ENCODE assay signal across 8 cellular contexts in genomic region chr2:96306370-96306769, GRCh38. TPM values are rescaled to one million over a fixed set of nuclear protein-coding genes. Genes with fewer than 3 reads are reported as not detected.
A peak's percentile ranks its signal among the peaks of the same experiment; 100 is the strongest.
DNase-seq lines count a peak whose midpoint lies in the region; ATAC-seq lines count a peak whose summit lies in the region.

No MANE protein-coding gene starts in this region.

- H3K27me3 ChIP-seq in iPS-20b (ENCODE audit: insufficient read depth, low read length), result no peaks in the 10 kb centered on the region
- no peaks in the 10 kb centered on the region for H3K27me3 ChIP-seq in stomach smooth muscle (ENCODE audit: control insufficient read depth in 1 of 2, insufficient read depth in 2 of 2, low read length in 2 of 2)
- no peaks in the 10 kb centered on the region for H3K27me3 ChIP-seq in aorta (ENCODE audit: control insufficient read depth in 1 of 2, insufficient read depth in 2 of 2, low read length in 1 of 2)

- peak overlapping the region; percentile 98 for H3K27ac Mint-ChIP-seq in activated CD4-positive, alpha-beta T cell treated with anti-CD3 and anti-CD28 coated beads, Interleukin-2, amount 10 ng/mL, durations not matched to agents 7 days and 5 days

- intact Hi-C loops in aorta (cut with DNase I), result loop anchor here in 1 of 2 donors (5.0 to 10.0 kb wide), 2 partner anchors 46 to 198 kb away; partner anchors contain the start of gene NEURL3

- H3K9ac ChIP-seq in iPS-20b (ENCODE audit: low read depth, low read length) (peak overlapping the region; percentile 98), stomach smooth muscle (ENCODE audit: low read length in 2 of 2) (peak overlapping the region in 1 of 2 donors; percentile 78)

- H3K4me3 Mint-ChIP-seq in activated CD4-positive, alpha-beta T cell treated with anti-CD3 and anti-CD28 coated beads, Interleukin-2, amount 10 ng/mL, durations not matched to agents 7 days and 5 days, result peak overlapping the region; percentile 97
- peak overlapping the region; percentile 96 for H3K4me3 Mint-ChIP-seq in activated T-cell treated with anti-CD3 and anti-CD28 coated beads, Interleukin-2, amount 50 U/mL, for 4 hours

- H3K4me1 Mint-ChIP-seq in activated CD4-positive, alpha-beta T cell treated with anti-CD3 and anti-CD28 coated beads, Interleukin-2, amount 10 ng/mL, durations not matched to agents 7 days and 5 days, result peaks cover 59% of the 10 kb centered on the region
- H3K4me1 Mint-ChIP-seq in activated T-cell treated with anti-CD3 and anti-CD28 coated beads, Interleukin-2, amount 50 U/mL, for 4 hours (ENCODE audit: low read depth), result peaks cover 51% of the 10 kb centered on the region

- peaks cover 49% of the 10 kb centered on the region for H3K36me3 Mint-ChIP-seq in activated CD4-positive, alpha-beta T cell treated with anti-CD3 and anti-CD28 coated beads, Interleukin-2, amount 10 ng/mL, durations not matched to agents 7 days and 5 days (ENCODE audit: low read depth)
- H3K36me3 Mint-ChIP-seq in activated T-cell treated with anti-CD3 and anti-CD28 coated beads, Interleukin-2, amount 50 U/mL, for 4 hours (ENCODE audit: insufficient read depth), result peaks cover 33% of the 10 kb centered on the region

- POLR2A ChIA-PET in activated CD4-positive, alpha-beta T cell treated with anti-CD3 and anti-CD28 coated beads, Interleukin-2, amount 10 ng/mL, durations not matched to agents 7 days and 5 days (lab: Charles Lee), result interaction anchor here (0.5 to 0.6 kb wide), 2 partner anchors 14 to 657 kb away, joined by 3 to 4 read pairs; no protein-coding TSS in a partner anchor

- peak overlapping the region; percentile 99 for H3K4me3 ChIP-seq in iPS-20b (ENCODE audit: low read length)
- H3K4me3 ChIP-seq in stomach smooth muscle (ENCODE audit: low read length in 2 of 2), result peak overlapping the region; percentile 96 to 99
- H3K4me3 ChIP-seq in aorta (ENCODE audit: low read length in 2 of 2), result no peak overlapping the region

- 86 to 90% methylated on average over 3 of the region's 3 CpGs for WGBS in aorta, 2 donors

- no peak for ATAC-seq in activated T-cell treated with anti-CD3 and anti-CD28 coated beads, Interleukin-2, amount 50 U/mL, for 4 hours
- ATAC-seq in aorta (ENCODE audit: low FRiP score), result no peak

- H3K9me3 ChIP-seq in iPS-20b (ENCODE audit: insufficient read depth, low read depth, low read length) (no peaks in the 10 kb centered on the region), stomach smooth muscle (ENCODE audit: control insufficient read depth in 2 of 2, low read length in 2 of 2) (no peaks in the 10 kb centered on the region), aorta (ENCODE audit: control insufficient read depth, low read length) (no peaks in the 10 kb centered on the region)

- CTCF ChIA-PET in activated CD4-positive, alpha-beta T cell treated with anti-CD3 and anti-CD28 coated beads, Interleukin-2, amount 10 ng/mL, durations not matched to agents 7 days and 5 days (lab: Charles Lee), result interaction anchor here (0.9 to 4.5 kb wide), 5 partner anchors 10 to 17 kb away, joined by 3 to 21 read pairs (median 4); no protein-coding TSS in a partner anchor

- H3K27me3 Mint-ChIP-seq in activated CD4-positive, alpha-beta T cell treated with anti-CD3 and anti-CD28 coated beads, Interleukin-2, amount 10 ng/mL, durations not matched to agents 7 days and 5 days, result no peaks in the 10 kb centered on the region
- no peaks in the 10 kb centered on the region for H3K27me3 Mint-ChIP-seq in activated T-cell treated with anti-CD3 and anti-CD28 coated beads, Interleukin-2, amount 50 U/mL, for 4 hours (ENCODE audit: low read depth)

- H3K36me3 ChIP-seq in iPS-20b (ENCODE audit: insufficient read depth, low read depth, low read length) (peaks cover 32% of the 10 kb centered on the region), stomach smooth muscle (ENCODE audit: control insufficient read depth in 2 of 2, insufficient read depth in 2 of 2, low read length in 2 of 2) (peaks cover 20% of the 10 kb centered on the region in 2 donors), aorta (ENCODE audit: control insufficient read depth in 1 of 2, insufficient read depth in 2 of 2, low read length in 1 of 2) (peaks cover 0 to 2% of the 10 kb centered on the region in 2 donors)

- no peak for DNase-seq in activated CD4-positive, alpha-beta T cell treated with anti-CD3 and anti-CD28 coated beads, Interleukin-2, amount 10 ng/mL, durations not matched to agents 7 days and 5 days
- no peak for DNase-seq in activated CD4-positive, alpha-beta T cell treated with anti-CD3 and anti-CD28 coated beads, Interleukin-2, amount 50 U/mL, for 4 hours
- no peak for DNase-seq in activated T-cell treated with anti-CD3 and anti-CD28 coated beads, Interleukin-2, amount 50 U/mL, for 4 hours
- no peak for DNase-seq in hepatic stellate cell (ENCODE audit: low spot score)
- DNase-seq in CD1c-positive myeloid dendritic cell (ENCODE audit: extremely low spot score), result no peak
- no peak for DNase-seq in aorta

- H3K27ac ChIP-seq in iPS-20b (ENCODE audit: low read length), result peak overlapping the region; percentile 79
- H3K27ac ChIP-seq in stomach smooth muscle (ENCODE audit: low read length), result peak overlapping the region; percentile 76
- no peak overlapping the region for H3K27ac ChIP-seq in aorta (ENCODE audit: low read depth in 1 of 2, low read length in 2 of 2)

- H3K9me3 Mint-ChIP-seq in activated CD4-positive, alpha-beta T cell treated with anti-CD3 and anti-CD28 coated beads, Interleukin-2, amount 10 ng/mL, durations not matched to agents 7 days and 5 days, result no peaks in the 10 kb centered on the region
- H3K9me3 Mint-ChIP-seq in activated T-cell treated with anti-CD3 and anti-CD28 coated beads, Interleukin-2, amount 50 U/mL, for 4 hours, result no peaks in the 10 kb centered on the region

- H3K4me1 ChIP-seq in iPS-20b (ENCODE audit: insufficient read depth, low read length) (peaks cover 11% of the 10 kb centered on the region), stomach smooth muscle (ENCODE audit: control insufficient read depth, insufficient read depth, low read length) (peaks cover 12% of the 10 kb centered on the region), aorta (ENCODE audit: control insufficient read depth in 1 of 2, insufficient read depth in 2 of 2, low read length in 2 of 2) (no peaks in the 10 kb centered on the region)

RNA-seq across cellular contexts. Expression of gene SNRNP200, which starts 1.0 kb away (rescaled TPM):
- 100 to 1,000 TPM; 170 to 178 TPM for total RNA-seq in activated CD4-positive, alpha-beta T cell treated with anti-CD3 and anti-CD28 coated beads, Interleukin-2, amount 10 ng/mL, durations not matched to agents 7 days and 5 days
- 100 to 1,000 TPM; 219 to 232 (median 223) TPM for total RNA-seq in activated T-cell treated with anti-CD3 and anti-CD28 coated beads, Interleukin-2, amount 50 U/mL, for 4 hours
- total RNA-seq in aorta, result 10 to 100 TPM; 85.0 to 99.7 TPM
- 10 to 100 TPM; 18.9 to 80.1 TPM for polyA plus RNA-seq in aorta

RNA-seq across cellular contexts. Expression of gene ITPRIPL1, which starts 18.7 kb away (rescaled TPM):
- 10 to 100 TPM; 33.3 to 39.2 TPM for total RNA-seq in activated CD4-positive, alpha-beta T cell treated with anti-CD3 and anti-CD28 coated beads, Interleukin-2, amount 10 ng/mL, durations not matched to agents 7 days and 5 days
- total RNA-seq in activated T-cell treated with anti-CD3 and anti-CD28 coated beads, Interleukin-2, amount 50 U/mL, for 4 hours, result 10 to 100 TPM; 30.2 to 39.5 (median 31.6) TPM
- 1 to 10 TPM; 1.9 to 3.6 TPM for total RNA-seq in aorta
- 1 to 10 TPM in 1 of 2 donors, not detected in 1; 1.2 TPM for polyA plus RNA-seq in aorta

RNA-seq across cellular contexts. Expression of gene NCAPH, which starts 29.2 kb away (rescaled TPM):
- 10 to 100 TPM; 82.4 to 84.6 TPM for total RNA-seq in activated CD4-positive, alpha-beta T cell treated with anti-CD3 and anti-CD28 coated beads, Interleukin-2, amount 10 ng/mL, durations not matched to agents 7 days and 5 days
- total RNA-seq in activated T-cell treated with anti-CD3 and anti-CD28 coated beads, Interleukin-2, amount 50 U/mL, for 4 hours, result 10 to 100 TPM; 15.5 to 22.9 (median 16.4) TPM
- 1 to 10 TPM; 1.0 to 1.4 TPM for total RNA-seq in aorta
- under 1 TPM in 1 of 2 donors, not detected in 1; 0.10 TPM for polyA plus RNA-seq in aorta

RNA-seq across cellular contexts. Expression of gene CIAO1, which starts 40.3 kb away (rescaled TPM):
- 10 to 100 TPM; 53.4 to 59.9 TPM for total RNA-seq in activated CD4-positive, alpha-beta T cell treated with anti-CD3 and anti-CD28 coated beads, Interleukin-2, amount 10 ng/mL, durations not matched to agents 7 days and 5 days
- total RNA-seq in activated T-cell treated with anti-CD3 and anti-CD28 coated beads, Interleukin-2, amount 50 U/mL, for 4 hours, result 100 to 1,000 TPM; 106 to 114 (median 109) TPM
- total RNA-seq in aorta, result 10 to 100 TPM; 46.4 to 57.1 TPM
- 10 to 100 TPM; 25.8 to 49.1 TPM for polyA plus RNA-seq in aorta

RNA-seq across cellular contexts. Expression of gene TMEM127, which starts 40.6 kb away (rescaled TPM):
- total RNA-seq in activated CD4-positive, alpha-beta T cell treated with anti-CD3 and anti-CD28 coated beads, Interleukin-2, amount 10 ng/mL, durations not matched to agents 7 days and 5 days, result 10 to 100 TPM; 32.9 to 44.5 TPM
- 10 to 100 TPM; 31.9 to 37.5 (median 36.9) TPM for total RNA-seq in activated T-cell treated with anti-CD3 and anti-CD28 coated beads, Interleukin-2, amount 50 U/mL, for 4 hours
- total RNA-seq in aorta, result 10 to 100 TPM; 53.4 to 53.8 TPM
- 10 to 100 TPM in 1 of 2 donors, 1 to 10 TPM in 1; 8.3 to 23.4 TPM for polyA plus RNA-seq in aorta

Comparison
In these comparisons a context has a peak if more than half of its experiments do, and no peak if none do; other contexts are left out.
1. H3K27ac ChIP-seq: peak in iPS-20b (single experiment) and stomach smooth muscle (single experiment); none in aorta (0 of 2).
2. H3K4me3 ChIP-seq: peak in iPS-20b (single experiment) and stomach smooth muscle (2 of 2); none in aorta (0 of 2).
3. RNA of gene ITPRIPL1, which starts 18.7 kb away (total RNA-seq): 33.3 to 39.2 TPM in activated CD4-positive, alpha-beta T cell treated with anti-CD3 and anti-CD28 coated beads, Interleukin-2, amount 10 ng/mL, durations not matched to agents 7 days and 5 days and 30.2 to 39.5 TPM in activated T-cell treated with anti-CD3 and anti-CD28 coated beads, Interleukin-2, amount 50 U/mL, for 4 hours; 1.9 to 3.6 TPM in aorta; every median in the first group is over 4 times any median in the second.
4. RNA of gene NCAPH, which starts 29.2 kb away (total RNA-seq): 82.4 to 84.6 TPM in activated CD4-positive, alpha-beta T cell treated with anti-CD3 and anti-CD28 coated beads, Interleukin-2, amount 10 ng/mL, durations not matched to agents 7 days and 5 days and 15.5 to 22.9 TPM in activated T-cell treated with anti-CD3 and anti-CD28 coated beads, Interleukin-2, amount 50 U/mL, for 4 hours; 1.0 to 1.4 TPM in aorta; every median in the first group is over 4 times any median in the second.